In genomic region chr2:218566296-218566695, GRCh38 we compare ENCODE assay signal across 12 cellular contexts. TPM values are rescaled to one million over a fixed set of nuclear protein-coding genes. Genes with fewer than 3 reads are reported as not detected.
DNase-seq lines count a peak whose midpoint lies in the region; ATAC-seq, FAIRE-seq and TF ChIP-seq lines count a peak whose summit lies in the region.
"Had no signal": no experiment of that assay in that cellular context is flagged by ENCODE, and none has a peak within 500 bp of the region (broad histone marks: within the 10 kb centered on the region; RNA-seq: fewer than 3 reads in every experiment).

No MANE protein-coding gene starts in this region.

- DNase-seq in CD4-positive, CD25-positive, alpha-beta regulatory T cell: no peak
- DNase-seq in HFFc6 (no peak), WTC11 (ENCODE audit: low spot score) (no peak), naive B cell (no peak), middle frontal gyrus (ENCODE audit: extremely low spot score, low spot score) (no peak), DMS153 (lab: John Stamatoyannopoulos, UW) (no peak), H54 (ENCODE audit: insufficient read length, low spot score) (no peak)
- DNase-seq: posterior cingulate gyrus; stimulated activated CD4-positive, alpha-beta T cell treated with anti-CD3 and anti-CD28 coated beads, Interleukin-4, amount 100 ng/mL, for 24 hours had no signal

- no peak for TF ChIP-seq POLR2A in H54 (IDR thresholded peaks at IDR 0.05; ENCODE audit: low read depth, low read length)

- CTCF ChIA-PET in WTC11 (lab: Charles Lee): no interaction called here

- no peaks in the 10 kb centered on the region for H3K27me3 ChIP-seq in CD4-positive, CD25-positive, alpha-beta regulatory T cell (ENCODE audit: control insufficient read depth, insufficient read depth, low read length)
- H3K27me3 ChIP-seq: esophagus muscularis mucosa had no signal

- no peak for FAIRE-seq in H54 (lab: Jason Lieb, UNC)
- FAIRE-seq: bronchial epithelial cell had no signal

- H3K9me3 ChIP-seq in CD4-positive, CD25-positive, alpha-beta regulatory T cell (ENCODE audit: control insufficient read depth in 2 of 2, low read length in 2 of 2): no peaks in the 10 kb centered on the region
- H3K9me3 ChIP-seq: esophagus muscularis mucosa had no signal

- no peak overlapping the region for H3K4me3 ChIP-seq in CD4-positive, CD25-positive, alpha-beta regulatory T cell (ENCODE audit: low read depth, low read length)

- peaks cover 23% of the 10 kb centered on the region for H3K36me3 Mint-ChIP-seq in CD4-positive, CD25-positive, alpha-beta regulatory T cell
- peaks cover 23% of the 10 kb centered on the region for H3K36me3 Mint-ChIP-seq in HFFc6 (ENCODE audit: low read depth)
- H3K36me3 Mint-ChIP-seq in WTC11: peaks cover 16% of the 10 kb centered on the region
- H3K36me3 Mint-ChIP-seq in naive B cell: peaks cover 6 to 8% of the 10 kb centered on the region in 2 donors

- H3K9me3 Mint-ChIP-seq in CD4-positive, CD25-positive, alpha-beta regulatory T cell: peaks cover 0 to 2% (median 0%) of the 10 kb centered on the region in 7 donors
- H3K9me3 Mint-ChIP-seq in HFFc6 (no peaks in the 10 kb centered on the region), WTC11 (no peaks in the 10 kb centered on the region), naive B cell (no peaks in the 10 kb centered on the region)

- H3K27me3 Mint-ChIP-seq in CD4-positive, CD25-positive, alpha-beta regulatory T cell: peaks cover 6% of the 10 kb centered on the region
- H3K27me3 Mint-ChIP-seq in HFFc6 (ENCODE audit: insufficient read depth) (peaks cover 5% of the 10 kb centered on the region), WTC11 (ENCODE audit: low read depth) (no peaks in the 10 kb centered on the region), naive B cell (no peaks in the 10 kb centered on the region)

- peak overlapping the region; percentile 34 for H3K27ac ChIP-seq in CD4-positive, CD25-positive, alpha-beta regulatory T cell (ENCODE audit: insufficient read depth, low read length, poor library complexity, severe bottlenecking)

- H3K4me3 Mint-ChIP-seq in CD4-positive, CD25-positive, alpha-beta regulatory T cell: peak overlapping the region; percentile 96 to 99 (median 98)
- H3K4me3 Mint-ChIP-seq in HFFc6: peak overlapping the region; percentile 96
- peak overlapping the region; percentile 86; the same call in 1 of the 2 replicates for H3K4me3 Mint-ChIP-seq in WTC11
- peak overlapping the region in 7 of 8 donors; percentile 22 to 99 (median 97) for H3K4me3 Mint-ChIP-seq in naive B cell

- H3K27ac Mint-ChIP-seq in CD4-positive, CD25-positive, alpha-beta regulatory T cell: peak overlapping the region; percentile 45 to 100 (median 99)
- H3K27ac Mint-ChIP-seq in HFFc6: peak overlapping the region; percentile 97; the same call in 1 of the 2 replicates
- H3K27ac Mint-ChIP-seq in WTC11: peak overlapping the region; percentile 69; the same call in 1 of the 2 replicates
- H3K27ac Mint-ChIP-seq in naive B cell: peak overlapping the region; percentile 80 to 100 (median 98)

- TF ChIP-seq CTCF in HFFc6 (IDR thresholded peaks at IDR 0.05) (no peak), WTC11 (IDR thresholded peaks at IDR 0.05) (no peak)

- peaks cover 34% of the 10 kb centered on the region for H3K4me1 ChIP-seq in CD4-positive, CD25-positive, alpha-beta regulatory T cell (ENCODE audit: control insufficient read depth, insufficient read depth, low read length, poor library complexity, severe bottlenecking)

- no peak for ATAC-seq in CD4-positive, CD25-positive, alpha-beta regulatory T cell (ENCODE audit: low read depth in 2 of 2)
- ATAC-seq in WTC11 (no peak), naive B cell (ENCODE audit: low read depth in 2 of 2) (no peak), GM18517 (IDR thresholded peaks at IDR 0.05; ENCODE audit: unreplicated experiment) (no peak)

- H3K4me1 Mint-ChIP-seq in CD4-positive, CD25-positive, alpha-beta regulatory T cell: peaks cover 45 to 72% (median 57%) of the 10 kb centered on the region in 4 donors
- H3K4me1 Mint-ChIP-seq in HFFc6 (ENCODE audit: low read depth): peaks cover 39% of the 10 kb centered on the region
- peaks cover 33% of the 10 kb centered on the region for H3K4me1 Mint-ChIP-seq in WTC11
- H3K4me1 Mint-ChIP-seq in naive B cell: peaks cover 42 to 53% (median 51%) of the 10 kb centered on the region in 3 donors

- peaks cover 13% of the 10 kb centered on the region for H3K36me3 ChIP-seq in CD4-positive, CD25-positive, alpha-beta regulatory T cell (ENCODE audit: control insufficient read depth, insufficient read depth, low read length)

- POLR2A ChIA-PET in WTC11 (lab: Charles Lee): no interaction called here

TF ChIP-seq in WTC11, 78 proteins besides CTCF, POLR2A, EP300 and RAD21 (continues in another document):
- TF ChIP-seq HMGA2 (CRISPR knock-in tag; IDR thresholded peaks at IDR 0.05): no peak
- no peak for TF ChIP-seq ZNF121 (CRISPR knock-in tag; IDR thresholded peaks at IDR 0.05)
- no peak for TF ChIP-seq ESRRA (CRISPR knock-in tag; IDR thresholded peaks at IDR 0.05; ENCODE audit: borderline replicate concordance)
- no peak for TF ChIP-seq NR1H2 (CRISPR knock-in tag; IDR thresholded peaks at IDR 0.05)
- no peak for TF ChIP-seq E2F1 (CRISPR knock-in tag; IDR thresholded peaks at IDR 0.05)
- TF ChIP-seq SP1 (CRISPR knock-in tag; conservative IDR thresholded peaks at IDR 0.05): no peak
- no peak for TF ChIP-seq FOXP1 (CRISPR knock-in tag; IDR thresholded peaks at IDR 0.05; ENCODE audit: borderline replicate concordance)
- TF ChIP-seq ZNF138 (CRISPR knock-in tag; conservative IDR thresholded peaks at IDR 0.05): no peak
- TF ChIP-seq STAT6 (CRISPR knock-in tag; conservative IDR thresholded peaks at IDR 0.05; ENCODE audit: low read depth): no peak
- TF ChIP-seq ETV6 (CRISPR knock-in tag; IDR thresholded peaks at IDR 0.05): no peak
- no peak for TF ChIP-seq FOXJ3 (CRISPR knock-in tag; IDR thresholded peaks at IDR 0.05; ENCODE audit: borderline replicate concordance)
- no peak for TF ChIP-seq SMAD4 (CRISPR knock-in tag; IDR thresholded peaks at IDR 0.05)
- TF ChIP-seq ZSCAN18 (CRISPR knock-in tag; IDR thresholded peaks at IDR 0.05): no peak

RNA-seq across cellular contexts. Expression of gene USP37, which starts 1.9 kb away (rescaled TPM):
- 30.7 TPM for total RNA-seq in CD4-positive, CD25-positive, alpha-beta regulatory T cell
- polyA plus RNA-seq in CD4-positive, CD25-positive, alpha-beta regulatory T cell: 10 to 100 TPM in 3 of 4 donors, 1 to 10 TPM in 1; 9.9 to 12.0 (median 11.7) TPM
- 1 to 10 TPM; 6.1 to 7.4 (median 6.8) TPM for total RNA-seq in HFFc6 (2021; fragmentation: NEBNext Ultra II Directional; extraction: Animal tissue kit (Norgen Biotek cat#: 25700))
- total RNA-seq in WTC11 (2021): 18.6 to 21.6 TPM (median 20.2 TPM) in 3 replicates
- 10 to 100 TPM in 5 of 6 donors, 1 to 10 TPM in 1; 3.0 to 19.1 (median 12.3) TPM for polyA plus RNA-seq in naive B cell (ENCODE audit: low read depth in 6 of 6)

RNA-seq across cellular contexts. Expression of gene CNOT9, which starts 2.3 kb away (rescaled TPM):
- 61.0 TPM for total RNA-seq in CD4-positive, CD25-positive, alpha-beta regulatory T cell
- polyA plus RNA-seq in CD4-positive, CD25-positive, alpha-beta regulatory T cell: 10 to 100 TPM; 15.1 to 27.0 (median 22.3) TPM
- total RNA-seq in HFFc6 (2021; fragmentation: NEBNext Ultra II Directional; extraction: Animal tissue kit (Norgen Biotek cat#: 25700)): 10 to 100 TPM; 36.9 to 57.5 (median 49.3) TPM
- total RNA-seq in WTC11 (2021): 61.9 to 67.0 TPM (median 62.6 TPM) in 3 replicates
- polyA plus RNA-seq in naive B cell (ENCODE audit: low read depth in 6 of 6): 10 to 100 TPM; 10.9 to 21.9 (median 16.9) TPM

RNA-seq across cellular contexts. Expression of gene PLCD4, which starts 41.4 kb away (rescaled TPM):
- total RNA-seq in CD4-positive, CD25-positive, alpha-beta regulatory T cell: 0.12 TPM
- polyA plus RNA-seq in CD4-positive, CD25-positive, alpha-beta regulatory T cell: under 1 TPM in 2 of 4 donors, not detected in 2; 0.16 to 0.54 TPM
- total RNA-seq in HFFc6 (2021; fragmentation: NEBNext Ultra II Directional; extraction: Animal tissue kit (Norgen Biotek cat#: 25700)): 1 to 10 TPM in 2 of 6 experiments, under 1 TPM in 4; 0.61 to 1.3 (median 0.83) TPM
- 0.11 to 0.28 TPM (median 0.14 TPM) in 3 replicates for total RNA-seq in WTC11 (2021)
- under 1 TPM in 1 of 6 donors, not detected in 5; 0.21 TPM for polyA plus RNA-seq in naive B cell (ENCODE audit: low read depth in 6 of 6)
